1 cellular context compared by ENCODE assay signal in genomic region chr7:6447589-6448210, GRCh38.
TF ChIP-seq lines count a peak whose summit lies in the region.

Gene DAGLB (minus strand): TSS chr7:6447954. CDS start chr7:6447842, 112 bp downstream.

TF ChIP-seq in HepG2, 621 proteins besides CTCF, POLR2A, EP300 and RAD21 (continued from another document and continues in another):
- TF ChIP-seq TRIM22 (IDR thresholded peaks at IDR 0.05) (no peak), ZNF234 (CRISPR knock-in tag; conservative IDR thresholded peaks at IDR 0.05) (no peak), NR1H2 (CRISPR knock-in tag; IDR thresholded peaks at IDR 0.05; ENCODE audit: borderline replicate concordance, low read depth) (no peak), PHF21A (CRISPR knock-in tag; IDR thresholded peaks at IDR 0.05) (no peak), MLLT10 (CRISPR knock-in tag; IDR thresholded peaks at IDR 0.05) (no peak), ZNF260 (CRISPR knock-in tag; IDR thresholded peaks at IDR 0.05; ENCODE audit: borderline replicate concordance, low read depth) (no peak), ZNF792 (CRISPR knock-in tag; IDR thresholded peaks at IDR 0.05) (no peak), ZSCAN22 (CRISPR knock-in tag; IDR thresholded peaks at IDR 0.05) (no peak), BRF2 (CRISPR knock-in tag; IDR thresholded peaks at IDR 0.05) (no peak), ZBTB2 (CRISPR knock-in tag; IDR thresholded peaks at IDR 0.05; ENCODE audit: low read depth) (no peak), STAG1 (CRISPR knock-in tag; IDR thresholded peaks at IDR 0.05) (no peak), NFKBIZ (CRISPR knock-in tag; IDR thresholded peaks at IDR 0.05) (no peak), KAT8 (CRISPR knock-in tag; IDR thresholded peaks at IDR 0.05) (no peak; the same call in 1 of the 2 replicates), ZNF281 (CRISPR knock-in tag; IDR thresholded peaks at IDR 0.05; ENCODE audit: borderline replicate concordance) (no peak), RFXANK (CRISPR knock-in tag; IDR thresholded peaks at IDR 0.05) (no peak), CAMTA2 (CRISPR knock-in tag; IDR thresholded peaks at IDR 0.05; ENCODE audit: borderline replicate concordance) (peak; percentile 91), ZNF180 (CRISPR knock-in tag; IDR thresholded peaks at IDR 0.05; ENCODE audit: borderline replicate concordance, low read depth) (0 out of 2 replicates have a peak, but pooled peaks have one; percentile 79), E2F5 (CRISPR knock-in tag; conservative IDR thresholded peaks at IDR 0.05) (no peak), ZNF136 (CRISPR knock-in tag; IDR thresholded peaks at IDR 0.05; ENCODE audit: low read depth) (0 out of 2 replicates have a peak, but pooled peaks have one; percentile 14), ZNF512B (CRISPR knock-in tag; IDR thresholded peaks at IDR 0.05; ENCODE audit: borderline replicate concordance) (no peak), MYC (CRISPR knock-in tag; IDR thresholded peaks at IDR 0.05; ENCODE audit: borderline replicate concordance) (0 out of 2 replicates have a peak, but pooled peaks have one; percentile 53), ZNF546 (CRISPR knock-in tag; conservative IDR thresholded peaks at IDR 0.05) (no peak), FOXK1 (CRISPR knock-in tag; IDR thresholded peaks at IDR 0.05; ENCODE audit: borderline replicate concordance, low read depth) (no peak), JARID2 (CRISPR knock-in tag; IDR thresholded peaks at IDR 0.05; ENCODE audit: insufficient replicate concordance) (no peak), WIZ (CRISPR knock-in tag; IDR thresholded peaks at IDR 0.05) (no peak), ZFX (CRISPR knock-in tag; IDR thresholded peaks at IDR 0.05; ENCODE audit: low read depth) (no peak; the same call in 1 of the 2 replicates), HMGXB4 (CRISPR knock-in tag; IDR thresholded peaks at IDR 0.05; ENCODE audit: borderline replicate concordance in 1 of 2, low read depth in 1 of 2) (peak in 1 of 2 experiments; percentile 19; a peak in 2 of 4 replicates), KDM6A (CRISPR knock-in tag; IDR thresholded peaks at IDR 0.05; ENCODE audit: low read depth) (no peak), ARID3A (IDR thresholded peaks at IDR 0.05; ENCODE audit: low read depth, low read length) (no peak), IRX3 (CRISPR knock-in tag; IDR thresholded peaks at IDR 0.05; ENCODE audit: borderline replicate concordance, low read depth) (no peak), ZNF124 (CRISPR knock-in tag; IDR thresholded peaks at IDR 0.05) (no peak), YEATS4 (CRISPR knock-in tag; IDR thresholded peaks at IDR 0.05; ENCODE audit: borderline replicate concordance) (peak; percentile 73), ZNF253 (CRISPR knock-in tag; IDR thresholded peaks at IDR 0.05; ENCODE audit: borderline replicate concordance) (no peak), HMGA1 (CRISPR knock-in tag; conservative IDR thresholded peaks at IDR 0.05) (no peak), ZBTB7A (CRISPR knock-in tag; IDR thresholded peaks at IDR 0.05) (0 out of 2 replicates have a peak, but pooled peaks have one; percentile 49), ZEB1 (IDR thresholded peaks at IDR 0.05; ENCODE audit: insufficient replicate concordance, low read depth) (no peak), ZBTB37 (CRISPR knock-in tag; IDR thresholded peaks at IDR 0.05) (peak; percentile 40; the same call in 1 of the 2 replicates), ZNF674 (CRISPR knock-in tag; IDR thresholded peaks at IDR 0.05; ENCODE audit: low read depth) (no peak), KLF16 (CRISPR knock-in tag; IDR thresholded peaks at IDR 0.05) (no peak), SALL1 (CRISPR knock-in tag; IDR thresholded peaks at IDR 0.05) (0 out of 2 replicates have a peak, but pooled peaks have one; percentile 13), MIXL1 (CRISPR knock-in tag; IDR thresholded peaks at IDR 0.05) (no peak), SMARCC2 (IDR thresholded peaks at IDR 0.05) (no peak), MTA1 (CRISPR knock-in tag; IDR thresholded peaks at IDR 0.05; ENCODE audit: borderline replicate concordance) (0 out of 2 replicates have a peak, but pooled peaks have one; percentile 40), BCLAF1 (IDR thresholded peaks at IDR 0.05) (no peak), ZSCAN12 (CRISPR knock-in tag; IDR thresholded peaks at IDR 0.05) (no peak), SUZ12 (IDR thresholded peaks at IDR 0.05; ENCODE audit: low read depth, low read length) (no peak), GTF3A (CRISPR knock-in tag; conservative IDR thresholded peaks at IDR 0.05) (0 out of 2 replicates have a peak, but pooled peaks have one; percentile 80), NR2F6 (IDR thresholded peaks at IDR 0.05) (no peak), NR2F6 (CRISPR knock-in tag; IDR thresholded peaks at IDR 0.05) (no peak)
